28 cellular contexts compared by ENCODE assay signal in the genomic region with DNA sequence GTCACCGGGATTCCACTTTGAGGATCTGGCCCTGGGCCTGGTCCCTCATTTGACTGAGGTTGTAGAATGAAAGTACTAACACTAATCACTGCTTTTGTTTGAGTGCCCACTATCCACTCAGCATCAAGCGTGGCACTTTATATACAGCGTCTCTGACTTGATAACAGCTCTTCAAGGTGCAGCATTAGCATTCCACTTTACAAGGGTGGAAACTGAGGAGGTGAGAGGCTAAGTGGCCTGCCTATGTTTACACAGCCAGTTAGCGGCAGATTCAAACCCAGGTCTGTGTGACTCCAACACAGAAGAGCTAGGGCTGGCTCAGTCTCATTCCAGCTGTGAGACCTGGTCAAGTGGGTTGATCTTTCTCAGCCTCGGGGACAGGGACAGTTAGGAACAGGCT. TPM values are rescaled to one million over a fixed set of nuclear protein-coding genes. Genes with fewer than 3 reads are reported as not detected.
"Had no signal": no experiment of that assay in that cellular context is flagged by ENCODE, and none has a peak within 500 bp of the region (broad histone marks: within the 10 kb centered on the region; RNA-seq: fewer than 3 reads in every experiment).

No MANE protein-coding gene starts in this region.

- H3K27ac ChIP-seq: brain microvascular endothelial cell, cardiac muscle cell, Peyer's patch, RWPE1, SJSA1 had no signal

- H3K27me3 ChIP-seq: brain microvascular endothelial cell, cardiac muscle cell, Peyer's patch had no signal

- H3K4me1 ChIP-seq: Peyer's patch, SJSA1 had no signal

- H3K4me3 ChIP-seq: cardiac muscle cell, Peyer's patch, SJSA1 had no signal

- DNase-seq: activated CD4-positive, alpha-beta T cell treated with anti-CD3 and anti-CD28 coated beads for 4 hours; activated CD8-positive, alpha-beta memory T cell treated with anti-CD3 and anti-CD28 coated beads, Interleukin-2, amount 50 U/mL, for 4 hours; activated CD8-positive, alpha-beta T cell treated with anti-CD3 and anti-CD28 coated beads for 36 hours; activated gamma-delta T cell treated with Interleukin-2 at 50 U/mL for 16 hours; activated naive CD4-positive, alpha-beta T cell treated with anti-CD3 and anti-CD28 coated beads, Interleukin-2, amount 10 ng/mL, durations not matched to agents 7 days and 5 days; activated naive CD8-positive, alpha-beta T cell treated with anti-CD3 and anti-CD28 coated beads for 36 hours; activated T-cell treated with anti-CD3 and anti-CD28 coated beads, Interleukin-2, amount 50 U/mL, for 72 hours; brain microvascular endothelial cell; cerebellar nuclear complex; Karpas-422; MM.1S; NCI-H1105; NCI-H1436; NCI-H1694 treated with DMSO at 0.1 percent for 48 hours; NCI-H2081 treated with DMSO at 0.1 percent for 48 hours; NCI-H2171 treated with DMSO at 0.1 percent for 48 hours; NCI-H226; NCI-H524; Peyer's patch; SHP77; SW 1271 had no signal

- H3K9me3 ChIP-seq: Peyer's patch, SJSA1 had no signal

- H3K36me3 ChIP-seq: brain microvascular endothelial cell, cardiac muscle cell, Peyer's patch, SJSA1 had no signal

- ATAC-seq: activated CD4-positive, CD25-positive, alpha-beta regulatory T cell treated with anti-CD3 and anti-CD28 coated beads, Interleukin-2, amount 50 U/mL, for 24 hours; activated CD8-positive, alpha-beta T cell treated with anti-CD3 and anti-CD28 coated beads for 36 hours; activated T-cell treated with anti-CD3 and anti-CD28 coated beads, Interleukin-2, amount 50 U/mL, for 72 hours; SK-N-SH treated with all-trans-retinoic acid at 6 μM for 48 hours had no signal

RNA-seq across cellular contexts. Expression of a gene that starts 5.9 kb away (rescaled TPM):
- total RNA-seq: activated CD8-positive, alpha-beta T cell treated with anti-CD3 and anti-CD28 coated beads for 36 hours; activated naive CD8-positive, alpha-beta T cell treated with anti-CD3 and anti-CD28 coated beads for 36 hours; activated T-cell treated with anti-CD3 and anti-CD28 coated beads, Interleukin-2, amount 50 U/mL, for 72 hours; activated T-helper 2 cell treated with anti-CD3 and anti-CD28 coated beads, Interferon-gamma antibody, Interleukin-2, Interleukin-4, amounts not matched to agents 10 μg/mL and 5 μg/mL and 100 μg/mL, durations not matched to agents 14 hours and 24 hours and 36 hours; T-helper 1 cell treated with Interleukin-12 subunit alpha and Interleukin-12 subunit beta and Interleukin-4 antibody, amounts not matched to agents 30 ng/mL and 1 ng/mL, for 36 hours had no signal
